In genomic region chr11:61488651-61489291, GRCh38 we compare ENCODE assay signal across 11 cellular contexts. TPM values are rescaled to one million over a fixed set of nuclear protein-coding genes. Genes with fewer than 3 reads are reported as not detected.
A peak's percentile ranks its signal among the peaks of the same experiment; 100 is the strongest.
DNase-seq lines count a peak whose midpoint lies in the region; ATAC-seq and TF ChIP-seq lines count a peak whose summit lies in the region.
"Had no signal": no experiment of that assay in that cellular context is flagged by ENCODE, and none has a peak within 500 bp of the region (broad histone marks: within the 10 kb centered on the region; RNA-seq: fewer than 3 reads in every experiment).

No MANE protein-coding gene starts in this region.

- H3K4me3 ChIP-seq in RWPE2 (ENCODE audit: severe bottlenecking), result no peak overlapping the region
- H3K4me3 ChIP-seq in parathyroid adenoma (ENCODE audit: low read depth, low read length), result peak overlapping the region; percentile 33
- H3K4me3 ChIP-seq in A673 (ENCODE audit: low read depth, low read length, poor library complexity, severe bottlenecking), result no peak overlapping the region

- H3K9me3 ChIP-seq in RWPE2 (ENCODE audit: severe bottlenecking) (no peaks in the 10 kb centered on the region), parathyroid adenoma (ENCODE audit: control insufficient read depth, low read length) (no peaks in the 10 kb centered on the region), A673 (ENCODE audit: low read depth, low read length, poor library complexity, severe bottlenecking) (no peaks in the 10 kb centered on the region)

- POLR2A ChIA-PET in A673 (lab: Charles Lee; ENCODE audit: low non-redundant PET), result no interaction called here

- H3K4me1 ChIP-seq in RWPE2 (ENCODE audit: insufficient read depth, poor library complexity, severe bottlenecking) (no peaks in the 10 kb centered on the region), parathyroid adenoma (peaks cover 25% of the 10 kb centered on the region), A673 (ENCODE audit: insufficient read depth, low read length, poor library complexity, severe bottlenecking) (peaks cover 7% of the 10 kb centered on the region)

- H3K9ac ChIP-seq in parathyroid adenoma, result no peak overlapping the region

- TF ChIP-seq CTCF in RWPE2 (IDR thresholded peaks at IDR 0.05; ENCODE audit: poor library complexity, severe bottlenecking) (no peak), glutamatergic neuron (IDR thresholded peaks at IDR 0.05; ENCODE audit: partially characterized antibody, unreplicated experiment) (no peak), parathyroid adenoma (IDR thresholded peaks at IDR 0.05) (no peak), GM20000 (IDR thresholded peaks at IDR 0.05; ENCODE audit: extremely low read depth, missing control alignments) (no peak), HFFc6 (IDR thresholded peaks at IDR 0.05) (no peak), A673 (conservative IDR thresholded peaks at IDR 0.05; ENCODE audit: low read depth, low read length) (no peak)

- H3K79me2 ChIP-seq in parathyroid adenoma, result no peaks in the 10 kb centered on the region

- no peaks in the 10 kb centered on the region for H3K27me3 ChIP-seq in RWPE2 (ENCODE audit: insufficient read depth, poor library complexity, severe bottlenecking)
- H3K27me3 ChIP-seq in parathyroid adenoma (ENCODE audit: control insufficient read depth, insufficient read depth, low read length), result no peaks in the 10 kb centered on the region
- no peaks in the 10 kb centered on the region for H3K27me3 ChIP-seq in A673 (replicated peaks; ENCODE audit: insufficient read depth, low read depth, low read length, poor library complexity)

- CTCF ChIA-PET in A673 (lab: Charles Lee), result interaction anchor here (0.6 to 3.1 kb wide), 3 partner anchors 9 to 28 kb away, joined by 3 to 11 read pairs (median 3); no protein-coding TSS in a partner anchor

- H3K4me3 Mint-ChIP-seq in glutamatergic neuron (ENCODE audit: unreplicated experiment) (peak overlapping the region; percentile 81), HFFc6 (no peak overlapping the region)

- H3K36me3 ChIP-seq in RWPE2 (ENCODE audit: low read depth) (no peaks in the 10 kb centered on the region), parathyroid adenoma (ENCODE audit: control insufficient read depth, insufficient read depth, low read length) (no peaks in the 10 kb centered on the region), A673 (ENCODE audit: insufficient read depth, low read length, poor library complexity, severe bottlenecking) (no peaks in the 10 kb centered on the region)

- H3K27ac Mint-ChIP-seq in glutamatergic neuron (ENCODE audit: unreplicated experiment), result peak overlapping the region; percentile 96
- H3K27ac Mint-ChIP-seq in HFFc6, result no peak overlapping the region

- H3K27me3 Mint-ChIP-seq in glutamatergic neuron (ENCODE audit: unreplicated experiment) (peaks cover 20% of the 10 kb centered on the region), HFFc6 (ENCODE audit: insufficient read depth) (peaks cover 15% of the 10 kb centered on the region)

- H3K36me3 Mint-ChIP-seq in glutamatergic neuron (ENCODE audit: unreplicated experiment) (no peaks in the 10 kb centered on the region), HFFc6 (ENCODE audit: low read depth) (no peaks in the 10 kb centered on the region)

- peaks cover 13% of the 10 kb centered on the region for H3K9me3 Mint-ChIP-seq in glutamatergic neuron (ENCODE audit: unreplicated experiment)
- H3K9me3 Mint-ChIP-seq in HFFc6, result no peaks in the 10 kb centered on the region

- H3K27ac ChIP-seq in RWPE2 (ENCODE audit: poor library complexity, severe bottlenecking) (no peak overlapping the region), parathyroid adenoma (peak overlapping the region; percentile 99), A673 (ENCODE audit: low read depth, low read length, poor library complexity, severe bottlenecking) (no peak overlapping the region)

- intact Hi-C loops in A673 (cut with micrococcal nuclease; ENCODE audit: unreplicated experiment), result no loop called here

- DNase-seq in DMS53 (lab: John Stamatoyannopoulos, UW), result peak; percentile 98
- DNase-seq in RWPE2 (ENCODE audit: low spot score), result peak; percentile 39
- DNase-seq in glutamatergic neuron, result peak; percentile 77
- DNase-seq in GM20000 (ENCODE audit: low spot score), result no peak
- DNase-seq in HFFc6, result no peak
- DNase-seq in A673 (ENCODE audit: low spot score), result no peak
- DNase-seq: DMS 273 treated with DMSO at 0.1 percent for 48 hours, hippocampal formation, NCI-H446 had no signal

- peaks cover 46% of the 10 kb centered on the region for H3K4me1 Mint-ChIP-seq in glutamatergic neuron (ENCODE audit: low read depth, unreplicated experiment)
- peaks cover 7% of the 10 kb centered on the region for H3K4me1 Mint-ChIP-seq in HFFc6 (ENCODE audit: low read depth)

- peak overlapping the region; percentile 42 for H2AFZ ChIP-seq in parathyroid adenoma

- H3K4me2 ChIP-seq in parathyroid adenoma (ENCODE audit: low read length), result peak overlapping the region; percentile 75

- ATAC-seq in RWPE2 (ENCODE audit: low read depth) (peak; percentile 12; the same call in 1 of the 3 replicates), HG03159 (IDR thresholded peaks at IDR 0.05; ENCODE audit: unreplicated experiment) (no peak)

- BruUV-seq in A673 (replicated peaks; lab: Mats Ljungman, UMichigan), result no TSS peak

RNA-seq across cellular contexts. Expression of gene LRRC10B, which starts 19.8 kb away (rescaled TPM):
- 8.2 TPM for total RNA-seq in glutamatergic neuron (ENCODE audit: unreplicated experiment)
- total RNA-seq in HFFc6 (2021; fragmentation: NEBNext Ultra II Directional; extraction: Animal tissue kit (Norgen Biotek cat#: 25700)), result not detected
- total RNA-seq in A673 (2021), result 17.3 and 17.4 TPM in 2 replicates

RNA-seq across cellular contexts. Expression of gene SDHAF2, which starts 58.8 kb away (rescaled TPM):
- total RNA-seq in glutamatergic neuron (ENCODE audit: unreplicated experiment) (43.2 TPM), A673 (2021) (46.6 and 49.1 TPM in 2 replicates)
- total RNA-seq in HFFc6 (2021; fragmentation: NEBNext Ultra II Directional; extraction: Animal tissue kit (Norgen Biotek cat#: 25700)), result 10 to 100 TPM; 33.9 to 43.0 (median 38.3) TPM

RNA-seq across cellular contexts. Expression of gene CPSF7, which starts 59.0 kb away (rescaled TPM):
- total RNA-seq in glutamatergic neuron (ENCODE audit: unreplicated experiment) (83.7 TPM), A673 (2021) (160 and 162 TPM in 2 replicates)
- 10 to 100 TPM; 56.9 to 72.4 (median 64.8) TPM for total RNA-seq in HFFc6 (2021; fragmentation: NEBNext Ultra II Directional; extraction: Animal tissue kit (Norgen Biotek cat#: 25700))

Comparison
In these comparisons a context has a peak if more than half of its experiments do, and no peak if none do; other contexts are left out.
1. DNase-seq: peak in DMS53 (single experiment), RWPE2 (single experiment) and glutamatergic neuron (single experiment); none in GM20000 (single experiment), HFFc6 (single experiment) and A673 (single experiment).